ENCODE assay signal across 18 cellular contexts in the genomic region with DNA sequence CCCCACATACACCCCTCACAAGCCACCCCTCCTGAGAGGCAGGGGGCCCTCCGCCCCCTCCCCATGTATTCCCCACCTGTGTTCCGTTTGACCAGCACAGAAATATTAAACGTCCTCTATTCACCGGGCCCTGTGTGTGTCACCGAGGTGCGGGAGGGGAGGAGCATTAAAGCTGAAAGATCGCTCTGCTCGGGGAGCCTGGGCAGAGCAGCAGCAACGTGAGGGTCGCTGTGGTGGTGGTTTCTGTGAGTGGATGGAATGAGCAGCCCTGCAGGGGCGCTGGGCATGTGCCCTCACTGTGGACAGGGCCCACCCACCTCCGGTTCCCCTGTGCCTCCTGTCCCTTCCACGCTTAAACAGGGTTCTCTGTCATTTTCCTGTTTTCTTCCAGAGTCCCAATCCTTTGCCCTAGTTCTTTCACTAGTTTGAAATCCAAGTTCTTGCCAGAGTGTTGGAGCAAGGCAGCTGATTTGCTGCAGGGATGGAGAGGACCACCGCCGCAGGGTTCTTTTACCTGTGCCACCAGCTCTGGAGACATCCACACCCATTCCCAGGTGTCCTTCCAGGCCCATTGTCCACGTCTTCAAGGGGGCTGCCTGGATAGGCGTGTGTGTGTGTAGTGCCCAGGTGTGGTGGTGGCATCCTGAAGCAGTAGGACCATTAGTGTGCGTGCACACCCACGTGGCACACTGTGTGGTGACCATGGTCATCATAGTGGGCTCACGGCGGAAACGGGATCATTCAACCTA. TPM values are rescaled to one million over a fixed set of nuclear protein-coding genes. Genes with fewer than 3 reads are reported as not detected.
"Had no signal": no experiment of that assay in that cellular context is flagged by ENCODE, and none has a peak within 500 bp of the region (broad histone marks: within the 10 kb centered on the region; RNA-seq: fewer than 3 reads in every experiment).

No MANE protein-coding gene starts in this region.

- H3K27ac Mint-ChIP-seq: activated B cell treated with CpG ODN at 0.5 μM for 24 hours; activated CD4-positive, alpha-beta T cell treated with anti-CD3 and anti-CD28 coated beads, Interleukin-2, amount 10 ng/mL, durations not matched to agents 7 days and 5 days; activated naive CD8-positive, alpha-beta T cell treated with anti-CD3 and anti-CD28 coated beads for 36 hours; activated T-helper 2 cell treated with anti-CD3 and anti-CD28 coated beads, Interferon-gamma antibody, Interleukin-2, Interleukin-4, amounts not matched to agents 10 μg/mL and 5 μg/mL and 100 μg/mL, durations not matched to agents 14 hours and 24 hours and 36 hours; immature natural killer cell; naive thymus-derived CD8-positive, alpha-beta T cell; T-helper 17 cell had no signal

- H3K9me3 Mint-ChIP-seq: activated B cell treated with CpG ODN at 0.5 μM for 24 hours; activated CD4-positive, alpha-beta T cell treated with anti-CD3 and anti-CD28 coated beads, Interleukin-2, amount 10 ng/mL, durations not matched to agents 7 days and 5 days; activated naive CD8-positive, alpha-beta T cell treated with anti-CD3 and anti-CD28 coated beads for 36 hours; activated T-helper 2 cell treated with anti-CD3 and anti-CD28 coated beads, Interferon-gamma antibody, Interleukin-2, Interleukin-4, amounts not matched to agents 10 μg/mL and 5 μg/mL and 100 μg/mL, durations not matched to agents 14 hours and 24 hours and 36 hours; immature natural killer cell; naive thymus-derived CD8-positive, alpha-beta T cell had no signal

- H3K36me3 ChIP-seq: ovary had no signal

- H3K9me3 ChIP-seq: esophagus squamous epithelium, mucosa of descending colon, ovary, upper lobe of left lung had no signal

- H3K27ac ChIP-seq: dorsolateral prefrontal cortex, esophagus squamous epithelium, ovary, upper lobe of left lung had no signal

- H3K4me3 Mint-ChIP-seq: activated B cell treated with CpG ODN at 0.5 μM for 24 hours; activated CD4-positive, alpha-beta T cell treated with anti-CD3 and anti-CD28 coated beads, Interleukin-2, amount 10 ng/mL, durations not matched to agents 7 days and 5 days; activated naive CD8-positive, alpha-beta T cell treated with anti-CD3 and anti-CD28 coated beads for 36 hours; immature natural killer cell; naive thymus-derived CD8-positive, alpha-beta T cell; T-helper 17 cell had no signal

- ATAC-seq: naive thymus-derived CD8-positive, alpha-beta T cell; T-helper 17 cell had no signal

- H3K36me3 Mint-ChIP-seq: activated naive CD8-positive, alpha-beta T cell treated with anti-CD3 and anti-CD28 coated beads for 36 hours; naive thymus-derived CD8-positive, alpha-beta T cell had no signal

- DNase-seq: activated B cell treated with CpG ODN at 0.5 μM for 24 hours; activated CD4-positive, alpha-beta T cell treated with anti-CD3 and anti-CD28 coated beads, Interleukin-2, amount 10 ng/mL, durations not matched to agents 7 days and 5 days; activated CD8-positive, alpha-beta memory T cell treated with anti-CD3 and anti-CD28 coated beads for 24 hours; activated naive CD8-positive, alpha-beta T cell treated with anti-CD3 and anti-CD28 coated beads for 36 hours; dorsolateral prefrontal cortex; esophagus squamous epithelium; foreskin fibroblast; glutamatergic neuron; immature natural killer cell; mammary epithelial cell; ovary; small intestine; stimulated activated naive CD4-positive, alpha-beta T cell treated with Interleukin-2 at 50 U/mL for 16 hours; T-helper 17 cell; upper lobe of left lung had no signal

- H3K27me3 ChIP-seq: dorsolateral prefrontal cortex, esophagus squamous epithelium, ovary, upper lobe of left lung had no signal

- H3K4me3 ChIP-seq: dorsolateral prefrontal cortex, esophagus squamous epithelium, mucosa of descending colon, ovary, upper lobe of left lung had no signal

- H3K27me3 Mint-ChIP-seq: activated B cell treated with CpG ODN at 0.5 μM for 24 hours; activated CD4-positive, alpha-beta T cell treated with anti-CD3 and anti-CD28 coated beads, Interleukin-2, amount 10 ng/mL, durations not matched to agents 7 days and 5 days had no signal

RNA-seq across cellular contexts. Expression of gene MDFI, which starts 37.6 kb away (rescaled TPM):
- total RNA-seq: activated B cell treated with CpG ODN at 0.5 μM for 24 hours; activated CD4-positive, alpha-beta T cell treated with anti-CD3 and anti-CD28 coated beads, Interleukin-2, amount 10 ng/mL, durations not matched to agents 7 days and 5 days; activated naive CD8-positive, alpha-beta T cell treated with anti-CD3 and anti-CD28 coated beads for 36 hours; activated T-helper 2 cell treated with anti-CD3 and anti-CD28 coated beads, Interferon-gamma antibody, Interleukin-2, Interleukin-4, amounts not matched to agents 10 μg/mL and 5 μg/mL and 100 μg/mL, durations not matched to agents 14 hours and 24 hours and 36 hours; naive thymus-derived CD8-positive, alpha-beta T cell; T-helper 17 cell had no signal
- polyA plus RNA-seq: immature natural killer cell; naive thymus-derived CD8-positive, alpha-beta T cell had no signal
